In the genomic region with DNA sequence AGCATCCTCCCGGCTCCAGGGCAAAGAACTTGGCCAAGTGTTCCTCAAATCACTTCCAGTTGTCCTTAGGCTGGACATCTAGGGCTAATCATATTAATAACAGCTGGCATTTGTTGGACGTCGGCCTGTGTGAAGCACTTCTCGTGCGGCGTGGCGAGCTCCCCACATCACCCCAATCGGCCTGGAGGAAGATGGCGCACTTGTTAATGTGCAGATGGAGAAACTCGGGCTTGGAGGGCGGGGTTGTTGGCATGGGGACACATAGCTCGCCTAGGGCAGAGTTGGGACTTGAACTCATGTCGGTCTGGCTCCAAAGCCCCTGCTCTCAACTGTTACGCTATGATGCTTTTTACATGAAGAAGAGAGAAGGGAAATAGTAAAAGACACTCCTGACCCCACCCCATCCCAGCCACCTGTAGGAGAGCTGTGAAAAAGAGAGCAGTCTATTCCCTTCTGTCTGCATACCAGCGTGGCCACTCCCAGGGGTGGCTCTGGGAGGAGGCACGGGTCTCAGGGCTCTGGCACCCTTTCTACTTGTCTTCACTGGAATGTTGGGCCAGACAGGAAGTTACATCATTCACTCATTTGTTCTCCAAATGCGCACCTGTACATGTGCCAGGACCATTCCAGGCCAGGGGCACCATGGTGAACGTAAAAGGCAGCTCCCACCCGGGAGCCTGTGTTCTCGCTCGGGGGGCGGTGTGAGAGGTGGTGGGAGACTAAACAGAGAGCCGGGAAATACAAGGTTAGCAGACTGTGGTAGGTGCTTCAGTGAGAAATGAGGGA, we compare ENCODE assay signal across 18 cellular contexts. TPM values are rescaled to one million over a fixed set of nuclear protein-coding genes. Genes with fewer than 3 reads are reported as not detected.
DNase-seq lines count a peak whose midpoint lies in the region; ATAC-seq, FAIRE-seq and TF ChIP-seq lines count a peak whose summit lies in the region.
"Had no signal": no experiment of that assay in that cellular context is flagged by ENCODE, and none has a peak within 500 bp of the region (broad histone marks: within the 10 kb centered on the region; RNA-seq: fewer than 3 reads in every experiment).

No MANE protein-coding gene starts in this region.

- H3K4me3 ChIP-seq in K562, result no peak overlapping the region
- H3K4me3 ChIP-seq: cardiac muscle cell, suprapubic skin had no signal

- in situ Hi-C loops in GM13976 (cut with MboI; ENCODE audit: low sequenced_read_pairs, unreplicated experiment) (no loop called here), K562 (cut with MboI) (no loop called here)

- TF ChIP-seq RAD21 in K562 (CRISPR knock-in tag; conservative IDR thresholded peaks at IDR 0.05 in 1 of 2, IDR thresholded peaks at IDR 0.05 in 1 of 2), result no peak

- no peaks in the 10 kb centered on the region for H3K9me3 Mint-ChIP-seq in activated naive CD4-positive, alpha-beta T cell treated with anti-CD3 and anti-CD28 coated beads for 36 hours
- H3K9me3 Mint-ChIP-seq: activated naive CD4-positive, alpha-beta T cell treated with anti-CD3 and anti-CD28 coated beads, Interleukin-2, amount 50 U/mL, for 72 hours; T-helper 1 cell treated with Interleukin-12 subunit alpha and Interleukin-12 subunit beta and Interleukin-4 antibody, amounts not matched to agents 30 μg/mL and 1 μg/mL, for 36 hours had no signal

- H3K27me3 Mint-ChIP-seq in activated naive CD4-positive, alpha-beta T cell treated with anti-CD3 and anti-CD28 coated beads for 36 hours (ENCODE audit: low read depth), result no peaks in the 10 kb centered on the region
- H3K27me3 Mint-ChIP-seq: activated CD4-positive, alpha-beta T cell treated with anti-CD3 and anti-CD28 coated beads for 36 hours had no signal

- peak; percentile 20 for DNase-seq in GM13976 (ENCODE audit: low spot score)
- peak in 1 of 4 experiments; percentile 71 for DNase-seq in K562 (ENCODE audit: extremely low read depth in 1 of 4, low spot score in 3 of 4)
- DNase-seq in head of caudate nucleus, result peak in 24 of 42 donors; percentile 15 to 74 (median 48)
- DNase-seq in renal cortical epithelial cell (ENCODE audit: low read depth), result peak; percentile 41
- DNase-seq in activated naive CD4-positive, alpha-beta T cell treated with anti-CD3 and anti-CD28 coated beads for 36 hours, result no peak
- DNase-seq in activated T-cell treated with anti-CD3 and anti-CD28 coated beads for 4 hours, result no peak
- no peak for DNase-seq in activated CD8-positive, alpha-beta memory T cell treated with anti-CD3 and anti-CD28 coated beads for 24 hours
- DNase-seq in NCI-H1694 treated with DMSO at 0.1 percent for 48 hours (lab: John Stamatoyannopoulos, UW), result no peak
- DNase-seq: activated CD4-positive, alpha-beta T cell treated with anti-CD3 and anti-CD28 coated beads for 36 hours; GDM1; kidney glomerular epithelial cell; RPMI8226 had no signal

- BruUV-seq in K562 (replicated peaks; lab: Mats Ljungman, UMichigan), result no TSS peak

- 0 out of 2 replicates have a peak overlapping the region, but pooled peaks have one; percentile 0 for H2AFZ ChIP-seq in K562 (ENCODE audit: low read depth, low read length)

- no peak overlapping the region for H3K27ac Mint-ChIP-seq in activated naive CD4-positive, alpha-beta T cell treated with anti-CD3 and anti-CD28 coated beads for 36 hours
- H3K27ac Mint-ChIP-seq: activated CD4-positive, alpha-beta T cell treated with anti-CD3 and anti-CD28 coated beads for 36 hours; activated naive CD4-positive, alpha-beta T cell treated with anti-CD3 and anti-CD28 coated beads, Interleukin-2, amount 50 U/mL, for 72 hours; T-helper 1 cell treated with Interleukin-12 subunit alpha and Interleukin-12 subunit beta and Interleukin-4 antibody, amounts not matched to agents 30 μg/mL and 1 μg/mL, for 36 hours had no signal

- H3K4me1 Mint-ChIP-seq in activated naive CD4-positive, alpha-beta T cell treated with anti-CD3 and anti-CD28 coated beads for 36 hours (ENCODE audit: low read depth), result no peaks in the 10 kb centered on the region
- H3K4me1 Mint-ChIP-seq: activated CD4-positive, alpha-beta T cell treated with anti-CD3 and anti-CD28 coated beads for 36 hours had no signal

- TF ChIP-seq POLR2A in K562 (conservative IDR thresholded peaks at IDR 0.05), result no peak

- no peak for FAIRE-seq in K562 (lab: Jason Lieb, UNC)
- FAIRE-seq: GM19239, HTR-8/SVneo had no signal

- intact Hi-C loops in K562 (cut with micrococcal nuclease) (loop anchor here (5.0 kb wide), 1 partner anchor 165 kb away; a partner anchor contains a TSS), head of caudate nucleus (cut with DNase I) (no loop called here)
- intact Hi-C loops in activated naive CD4-positive, alpha-beta T cell treated with anti-CD3 and anti-CD28 coated beads for 36 hours (cut with micrococcal nuclease), result no loop called here

- peak overlapping the region in 1 of 2 experiments; percentile 1; a peak in 1 of 4 replicates for H3K9ac ChIP-seq in K562 (ENCODE audit: insufficient read depth in 1 of 2, low read depth in 2 of 2, low read length in 2 of 2)

- H3K4me3 Mint-ChIP-seq in activated naive CD4-positive, alpha-beta T cell treated with anti-CD3 and anti-CD28 coated beads for 36 hours, result no peak overlapping the region
- H3K4me3 Mint-ChIP-seq: activated CD4-positive, alpha-beta T cell treated with anti-CD3 and anti-CD28 coated beads for 36 hours; T-helper 1 cell treated with Interleukin-12 subunit alpha and Interleukin-12 subunit beta and Interleukin-4 antibody, amounts not matched to agents 30 μg/mL and 1 μg/mL, for 36 hours had no signal

- 4% methylated on average over 23 of the region's 23 CpGs for WGBS in K562 (ENCODE audit: insufficient coverage, low coverage, missing lambda C conversion rate)

- H3K9me1 ChIP-seq in K562 (ENCODE audit: control insufficient read depth, insufficient read depth, low read length), result peaks cover 6% of the 10 kb centered on the region

- no peaks in the 10 kb centered on the region for H3K79me2 ChIP-seq in K562 (ENCODE audit: control insufficient read depth, insufficient read depth, low read length)

- H4K20me1 ChIP-seq in K562 (replicated peaks; ENCODE audit: control insufficient read depth, insufficient read depth, low read length), result peaks cover 32% of the 10 kb centered on the region

- CTCF ChIA-PET in K562 (lab: Yijun Ruan, JAX; ENCODE audit: low intra/inter-chr PET ratio), result interaction anchor here (0.6 kb wide), 1 partner anchor 54 kb away, joined by 3 read pairs; no protein-coding TSS in a partner anchor
- CTCF ChIA-PET in activated naive CD4-positive, alpha-beta T cell treated with anti-CD3 and anti-CD28 coated beads for 36 hours (lab: Charles Lee), result no interaction called here

- POLR2A ChIA-PET in K562 (lab: Yijun Ruan, JAX), result interaction anchor here (0.5 to 99.3 kb wide), 9 partner anchors 16 to 793 kb away, joined by 3 to 3336 read pairs (median 6); a partner anchor contains a TSS

- no peaks in the 10 kb centered on the region for H3K9me3 ChIP-seq in K562 (replicated peaks; ENCODE audit: control insufficient read depth, insufficient read depth, low read depth, low read length)
- H3K9me3 ChIP-seq: suprapubic skin had no signal

- H3K4me2 ChIP-seq in K562 (ENCODE audit: insufficient read depth, low read length), result peak overlapping the region; percentile 0; the same call in 1 of the 2 replicates

- ATAC-seq in K562, result peak; percentile 9
- ATAC-seq: activated CD4-positive, alpha-beta T cell treated with anti-CD3 and anti-CD28 coated beads for 36 hours; activated naive CD4-positive, alpha-beta T cell treated with anti-CD3 and anti-CD28 coated beads, Interleukin-2, amount 50 U/mL, for 72 hours had no signal

- no peaks in the 10 kb centered on the region for H3K36me3 Mint-ChIP-seq in activated naive CD4-positive, alpha-beta T cell treated with anti-CD3 and anti-CD28 coated beads for 36 hours (ENCODE audit: low read depth)
- H3K36me3 Mint-ChIP-seq: activated naive CD4-positive, alpha-beta T cell treated with anti-CD3 and anti-CD28 coated beads, Interleukin-2, amount 50 U/mL, for 72 hours had no signal

- no peak for TF ChIP-seq EP300 in K562 (IDR thresholded peaks at IDR 0.05; ENCODE audit: low read length)

- H3K4me1 ChIP-seq in K562 (replicated peaks in 1 of 2; ENCODE audit: control insufficient read depth in 2 of 2, insufficient read depth in 2 of 2, low read length in 2 of 2), result peaks cover 0 to 19% of the 10 kb centered on the region in 2 experiments; a peak in 2 of 5 replicates

- no peaks in the 10 kb centered on the region for H3K36me3 ChIP-seq in K562 (ENCODE audit: control insufficient read depth, insufficient read depth, low read length)
- H3K36me3 ChIP-seq: cardiac muscle cell, suprapubic skin had no signal

- TF ChIP-seq CTCF in GM13976 (IDR thresholded peaks at IDR 0.05; ENCODE audit: borderline replicate concordance, control extremely low read depth, extremely low read depth, insufficient read depth, missing control alignments) (no peak), K562 (IDR thresholded peaks at IDR 0.05 in 2 of 3, conservative IDR thresholded peaks at IDR 0.05 in 1 of 3; ENCODE audit: insufficient read depth in 2 of 3, low read depth in 1 of 3, low read length in 3 of 3) (no peak)

- no peak overlapping the region for H3K27ac ChIP-seq in K562 (ENCODE audit: extremely low read depth, low read depth, low read length)
- H3K27ac ChIP-seq: cardiac muscle cell, suprapubic skin had no signal

- H3K27me3 ChIP-seq in K562 (ENCODE audit: control insufficient read depth in 2 of 2, insufficient read depth in 2 of 2, low read length in 2 of 2), result peaks cover 89 to 98% of the 10 kb centered on the region in 2 experiments
- H3K27me3 ChIP-seq: cardiac muscle cell, suprapubic skin had no signal

RNA-seq across cellular contexts. Expression of a gene that starts 12.8 kb away (rescaled TPM):
- 1,024 and 1,416 TPM in 2 replicates for total RNA-seq in K562 (2011; cell fraction: chromatin; rRNA removed; ENCODE audit: low replicate concordance)
- total RNA-seq in K562 (2011; cell fraction: nucleolus; rRNA removed), result 573 and 642 TPM in 2 replicates
- 885 and 1,103 TPM in 2 replicates for total RNA-seq in K562 (2011; cell fraction: nucleoplasm; rRNA removed)
- total RNA-seq in K562 (2014; rRNA removed), result 62.4 and 102 TPM in 2 replicates
- 123 and 134 TPM in 2 replicates for total RNA-seq in K562 (2014; rRNA removed; fragmentation: Illumina TruSeq; extraction: Trizol)
- 133 and 136 TPM in 2 replicates for total RNA-seq in K562 (2015; rRNA removed; fragmentation: Illumina TruSeq; extraction: Trizol)
- 332 and 336 TPM in 2 replicates for total RNA-seq in K562 (2021)
- polyA plus RNA-seq in K562 (2011; rRNA removed), result 56.9 and 113 TPM in 2 replicates
- polyA plus RNA-seq in K562 (2011; cell fraction: cytosol; rRNA removed), result 104 and 108 TPM in 2 replicates
- polyA plus RNA-seq in K562 (2011; cell fraction: nucleus; rRNA removed), result 257 and 304 TPM in 2 replicates
- polyA plus RNA-seq in K562 (2012), result 133 and 153 TPM in 2 replicates
- polyA plus RNA-seq in K562 (2014; fragmentation: Illumina TruSeq; extraction: Trizol), result 207 and 246 TPM in 2 replicates
- 10 to 100 TPM; 78.9 to 81.6 TPM for polyA plus RNA-seq in K562 (2014; fragmentation: Nextera tagmentation; extraction: Ambion mirVana)
- 97.1 and 106 TPM in 2 replicates for polyA plus RNA-seq in K562 (2014; rRNA removed)
- polyA minus RNA-seq in K562 (2011; rRNA and poly(A)+ RNA removed), result 271 and 342 TPM in 2 replicates
- polyA minus RNA-seq in K562 (2011; cell fraction: cytosol; rRNA and poly(A)+ RNA removed), result 256 and 329 TPM in 2 replicates
- polyA minus RNA-seq in K562 (2011; cell fraction: nucleus; rRNA and poly(A)+ RNA removed), result 324 and 515 TPM in 2 replicates
- total RNA-seq in renal cortical epithelial cell, result 11.5 and 40.6 TPM in 2 replicates
- 10 to 100 TPM; 40.2 to 41.1 TPM for total RNA-seq in activated naive CD4-positive, alpha-beta T cell treated with anti-CD3 and anti-CD28 coated beads for 36 hours

RNA-seq across cellular contexts. Expression of a gene that starts 16.2 kb away (rescaled TPM):
- 2.2 and 5.3 TPM in 2 replicates for total RNA-seq in K562 (2011; cell fraction: chromatin; rRNA removed; ENCODE audit: low replicate concordance)
- total RNA-seq in K562 (2011; cell fraction: nucleolus; rRNA removed), result 2.8 and 4.3 TPM in 2 replicates
- total RNA-seq in K562 (2011; cell fraction: nucleoplasm; rRNA removed), result 4.3 and 5.2 TPM in 2 replicates
- total RNA-seq in K562 (2014; rRNA removed) (0.86 and 1.1 TPM in 2 replicates), K562 (2014; rRNA removed; fragmentation: Illumina TruSeq; extraction: Trizol) (1.3 and 1.5 TPM in 2 replicates), K562 (2015; rRNA removed; fragmentation: Illumina TruSeq; extraction: Trizol) (0.68 and 0.76 TPM in 2 replicates), K562 (2021) (1.7 and 2.0 TPM in 2 replicates), renal cortical epithelial cell (322 and 450 TPM in 2 replicates)
- polyA plus RNA-seq in K562 (2011; rRNA removed) (5.9 and 9.1 TPM in 2 replicates), K562 (2014; fragmentation: Illumina TruSeq; extraction: Trizol) (2.3 and 2.6 TPM in 2 replicates), K562 (2014; fragmentation: Nextera tagmentation; extraction: Ambion mirVana) (under 1 TPM; 0.34 to 0.77 TPM), K562 (2014; rRNA removed) (1.6 TPM in 2 replicates)
- 4.5 and 4.9 TPM in 2 replicates for polyA plus RNA-seq in K562 (2011; cell fraction: cytosol; rRNA removed)
- 3.3 and 4.2 TPM in 2 replicates for polyA plus RNA-seq in K562 (2011; cell fraction: nucleus; rRNA removed)
- polyA plus RNA-seq in K562 (2012), result 2.7 and 2.8 TPM in 2 replicates
- polyA minus RNA-seq in K562 (2011; rRNA and poly(A)+ RNA removed), result 6.6 and 8.9 TPM in 2 replicates
- polyA minus RNA-seq in K562 (2011; cell fraction: cytosol; rRNA and poly(A)+ RNA removed), result 1.5 and 4.4 TPM in 2 replicates
- 1.1 and 1.9 TPM in 2 replicates for polyA minus RNA-seq in K562 (2011; cell fraction: nucleus; rRNA and poly(A)+ RNA removed)
- 1 to 10 TPM; 1.4 to 1.8 TPM for total RNA-seq in activated naive CD4-positive, alpha-beta T cell treated with anti-CD3 and anti-CD28 coated beads for 36 hours

Comparison
In these comparisons a context has a peak if more than half of its experiments do, and no peak if none do; other contexts are left out.
1. DNase-seq: peak in GM13976 (single experiment), head of caudate nucleus (24 of 42) and renal cortical epithelial cell (single experiment); none in activated naive CD4-positive, alpha-beta T cell treated with anti-CD3 and anti-CD28 coated beads for 36 hours (single experiment), activated T-cell treated with anti-CD3 and anti-CD28 coated beads for 4 hours (single experiment), activated CD8-positive, alpha-beta memory T cell treated with anti-CD3 and anti-CD28 coated beads for 24 hours (single experiment) and NCI-H1694 treated with DMSO at 0.1 percent for 48 hours (single experiment).
2. RNA of a gene that starts 16.2 kb away (total RNA-seq): 322 to 450 TPM in renal cortical epithelial cell; 1.4 to 1.8 TPM in activated naive CD4-positive, alpha-beta T cell treated with anti-CD3 and anti-CD28 coated beads for 36 hours and 0.68 to 5.3 TPM in K562; every median in the first group is over 10 times any median in the second.